Comparison of ENCODE assay signal across 8 cellular contexts in genomic region chr10:43689618-43689954, GRCh38. TPM values are rescaled to one million over a fixed set of nuclear protein-coding genes. Genes with fewer than 3 reads are reported as not detected.
DNase-seq lines count a peak whose midpoint lies in the region; ATAC-seq and TF ChIP-seq lines count a peak whose summit lies in the region.

No MANE protein-coding gene starts in this region.

- H3K4me3 ChIP-seq in HCT116 (replicated peaks in 1 of 2; ENCODE audit: low read depth in 1 of 2, low read length in 2 of 2) (no peak overlapping the region), left lung (peak overlapping the region; percentile 45 to 48)

- H3K27me3 ChIP-seq in HCT116 (ENCODE audit: insufficient read depth, low read length): 0 out of 2 replicates have a peak, but pooled peaks cover 18% of the 10 kb centered on the region
- H3K27me3 ChIP-seq in left lung: peaks cover 0 to 16% of the 10 kb centered on the region in 2 donors

- no peak for ATAC-seq in HCT116
- ATAC-seq in left lung: peak; percentile 90
- peak; percentile 75 for ATAC-seq in stimulated activated effector memory CD8-positive, alpha-beta T cell treated with anti-CD3 and anti-CD28 coated beads, Interleukin-12 subunit alpha, Interleukin-12 subunit beta, amount 100 ng/mL, for 72 hours

- DNase-seq in GM10248 (ENCODE audit: extremely low spot score): peak; percentile 68
- no peak for DNase-seq in HCT116 (ENCODE audit: low read depth, low spot score)
- peak; percentile 20 for DNase-seq in RWPE1 (ENCODE audit: low spot score)
- DNase-seq in chondrocyte (ENCODE audit: low spot score): no peak
- DNase-seq in left lung: peak; percentile 79 to 91
- DNase-seq in stimulated activated effector memory CD8-positive, alpha-beta T cell treated with anti-CD3 and anti-CD28 coated beads, Interleukin-12 subunit alpha, Interleukin-12 subunit beta, amount 100 ng/mL, for 72 hours (ENCODE audit: low spot score in 2 of 2): peak in 1 of 2 donors; percentile 32
- DNase-seq in effector CD8-positive, alpha-beta T cell (lab: John Stamatoyannopoulos, UW): no peak
- DNase-seq in RKO (ENCODE audit: low spot score): no peak

- H2AFZ ChIP-seq in HCT116 (ENCODE audit: low read depth, low read length, poor library complexity, severe bottlenecking): peak overlapping the region; percentile 86

- H3K9me3 ChIP-seq in HCT116 (ENCODE audit: control insufficient read depth in 1 of 2, insufficient read depth in 1 of 2, low read depth in 1 of 2, low read length in 2 of 2): no peaks in the 10 kb centered on the region
- H3K9me3 ChIP-seq in left lung: no peaks in the 10 kb centered on the region

- RAD21 ChIA-PET in HCT116 (lab: Charles Lee; ENCODE audit: low non-redundant PET in 1 of 2, low total read pairs in 2 of 2, uncharacterized antibody in 2 of 2, unreplicated experiment in 2 of 2): no interaction called here

- TF ChIP-seq RAD21 in HCT116 (IDR thresholded peaks at IDR 0.05; ENCODE audit: low read depth): no peak

- H3K9me3 Mint-ChIP-seq in chondrocyte (ENCODE audit: low read depth): no peaks in the 10 kb centered on the region
- no peaks in the 10 kb centered on the region for H3K9me3 Mint-ChIP-seq in stimulated activated effector memory CD8-positive, alpha-beta T cell treated with anti-CD3 and anti-CD28 coated beads, Interleukin-12 subunit alpha, Interleukin-12 subunit beta, amount 100 ng/mL, for 72 hours

- no peaks in the 10 kb centered on the region for H3K9me2 ChIP-seq in HCT116 (ENCODE audit: insufficient read depth)

- no TSS peak for BruUV-seq in HCT116 (replicated peaks; lab: Mats Ljungman, UMichigan)

- peaks cover 0 to 7% of the 10 kb centered on the region in 2 experiments; a peak in 1 of 4 replicates for H3K4me1 ChIP-seq in HCT116 (ENCODE audit: control insufficient read depth in 1 of 2, insufficient read depth in 2 of 2, low read length in 2 of 2)
- peaks cover 0 to 21% of the 10 kb centered on the region in 2 donors for H3K4me1 ChIP-seq in left lung

- peak overlapping the region; percentile 90 for H3K4me3 Mint-ChIP-seq in chondrocyte (ENCODE audit: unreplicated experiment)
- H3K4me3 Mint-ChIP-seq in stimulated activated effector memory CD8-positive, alpha-beta T cell treated with anti-CD3 and anti-CD28 coated beads, Interleukin-12 subunit alpha, Interleukin-12 subunit beta, amount 100 ng/mL, for 72 hours: peak overlapping the region; percentile 82

- no peaks in the 10 kb centered on the region for H3K79me2 ChIP-seq in HCT116 (ENCODE audit: insufficient read depth, low read length)

- H3K27ac ChIP-seq in HCT116 (ENCODE audit: low read depth, low read length): no peak overlapping the region
- no peak overlapping the region for H3K27ac ChIP-seq in RWPE1
- H3K27ac ChIP-seq in left lung: peak overlapping the region; percentile 74 to 84

- no peaks in the 10 kb centered on the region for H3K36me3 Mint-ChIP-seq in chondrocyte (ENCODE audit: low read depth)
- H3K36me3 Mint-ChIP-seq in stimulated activated effector memory CD8-positive, alpha-beta T cell treated with anti-CD3 and anti-CD28 coated beads, Interleukin-12 subunit alpha, Interleukin-12 subunit beta, amount 100 ng/mL, for 72 hours: no peaks in the 10 kb centered on the region

- intact Hi-C loops in HCT116 (cut with micrococcal nuclease): no loop called here
- intact Hi-C loops in left lung (cut with DNase I): loop anchor here in 1 of 2 donors (5.0 kb wide), 1 partner anchor 693 kb away; no protein-coding TSS in a partner anchor

- H3K27ac Mint-ChIP-seq in chondrocyte (ENCODE audit: unreplicated experiment): no peak overlapping the region
- peak overlapping the region; percentile 76 for H3K27ac Mint-ChIP-seq in stimulated activated effector memory CD8-positive, alpha-beta T cell treated with anti-CD3 and anti-CD28 coated beads, Interleukin-12 subunit alpha, Interleukin-12 subunit beta, amount 100 ng/mL, for 72 hours

- no peak for TF ChIP-seq POLR2A in HCT116 (IDR thresholded peaks at IDR 0.05; ENCODE audit: borderline replicate concordance, extremely low read depth, insufficient read depth, insufficient read length)

- TF ChIP-seq CTCF in GM10248 (IDR thresholded peaks at IDR 0.05; ENCODE audit: control extremely low read depth, extremely low read depth, low read depth, missing control alignments) (peak; percentile 9), HCT116 (IDR thresholded peaks at IDR 0.05 in 2 of 3, conservative IDR thresholded peaks at IDR 0.05 in 1 of 3; ENCODE audit: borderline replicate concordance in 1 of 3, insufficient read depth in 1 of 3, low read depth in 2 of 3, low read length in 2 of 3) (no peak), RWPE1 (conservative IDR thresholded peaks at IDR 0.05; ENCODE audit: low read depth) (no peak), chondrocyte (IDR thresholded peaks at IDR 0.05) (no peak), left lung (IDR thresholded peaks at IDR 0.05) (no peak)

- H3K9ac ChIP-seq in HCT116 (ENCODE audit: low read length): no peak overlapping the region

- CTCF ChIA-PET in GM10248 (lab: Yijun Ruan, JAX) (interaction anchor here (0.6 to 5.6 kb wide), 43 partner anchors 9 to 1192 kb away, joined by 3 to 54 read pairs (median 4); no protein-coding TSS in a partner anchor), HCT116 (lab: Charles Lee) (interaction anchor here (1.0 to 1.7 kb wide), 2 partner anchors 96 to 697 kb away, joined by 3 to 10 read pairs; no protein-coding TSS in a partner anchor), RWPE1 (lab: Yijun Ruan, JAX) (interaction anchor here (0.6 to 1.2 kb wide), 12 partner anchors 10 to 697 kb away, joined by 3 to 4 read pairs (median 3); no protein-coding TSS in a partner anchor)

- peaks cover 4% of the 10 kb centered on the region for H3K27me3 Mint-ChIP-seq in chondrocyte (ENCODE audit: low read depth)

- H3K4me2 ChIP-seq in HCT116 (ENCODE audit: low read length): peak overlapping the region; percentile 48

- POLR2A ChIA-PET in GM10248 (lab: Yijun Ruan, JAX) (no interaction called here), HCT116 (lab: Charles Lee) (no interaction called here), RWPE1 (lab: Yijun Ruan, JAX; ENCODE audit: low non-redundant PET) (no interaction called here)

- peaks cover 33% of the 10 kb centered on the region for H3K4me1 Mint-ChIP-seq in chondrocyte (ENCODE audit: low read depth)
- H3K4me1 Mint-ChIP-seq in stimulated activated effector memory CD8-positive, alpha-beta T cell treated with anti-CD3 and anti-CD28 coated beads, Interleukin-12 subunit alpha, Interleukin-12 subunit beta, amount 100 ng/mL, for 72 hours: peaks cover 15% of the 10 kb centered on the region

- H3K36me3 ChIP-seq in HCT116 (ENCODE audit: control insufficient read depth in 1 of 2, insufficient read depth in 2 of 2, low read length in 2 of 2): no peaks in the 10 kb centered on the region
- no peaks in the 10 kb centered on the region for H3K36me3 ChIP-seq in left lung

- H4K20me1 ChIP-seq in HCT116 (ENCODE audit: insufficient read depth): no peaks in the 10 kb centered on the region

TF ChIP-seq in HCT116, 20 proteins besides CTCF, POLR2A, EP300 and RAD21 (continues in another document):
- no peak for TF ChIP-seq MAX (IDR thresholded peaks at IDR 0.05)
- no peak for TF ChIP-seq CBX3 (IDR thresholded peaks at IDR 0.05; ENCODE audit: low read depth)
- no peak for TF ChIP-seq JUND (IDR thresholded peaks at IDR 0.05)
- no peak for TF ChIP-seq ELF1 (IDR thresholded peaks at IDR 0.05; ENCODE audit: borderline replicate concordance, low read depth)
- TF ChIP-seq REST (IDR thresholded peaks at IDR 0.05; ENCODE audit: low read depth): no peak
- TF ChIP-seq EZH2 (IDR thresholded peaks at IDR 0.05): no peak
- no peak for TF ChIP-seq ZNF274 (IDR thresholded peaks at IDR 0.05; ENCODE audit: low read depth, low read length)
- no peak for TF ChIP-seq FOSL1 (IDR thresholded peaks at IDR 0.05; ENCODE audit: low read depth)
- no peak for TF ChIP-seq SRF (IDR thresholded peaks at IDR 0.05; ENCODE audit: low read depth)
- TF ChIP-seq YY1 (IDR thresholded peaks at IDR 0.05; ENCODE audit: extremely low read depth, insufficient replicate concordance, low read depth, low read length): no peak
- no peak for TF ChIP-seq SIN3A (IDR thresholded peaks at IDR 0.05; ENCODE audit: low read depth)

RNA-seq across cellular contexts. Expression of gene ZNF32, which starts 40.9 kb away (rescaled TPM):
- total RNA-seq in HCT116 (2021; ENCODE audit: unreplicated experiment): 10.3 TPM
- 8.5 and 10.9 TPM in 2 replicates for polyA plus RNA-seq in HCT116 (2012)
- total RNA-seq in chondrocyte: 35.4 to 41.1 TPM (median 40.3 TPM) in 3 replicates
- total RNA-seq in left lung: 10 to 100 TPM; 29.1 to 32.9 TPM

Comparison
In these comparisons a context has a peak if more than half of its experiments do, and no peak if none do; other contexts are left out.
1. DNase-seq: peak in GM10248 (single experiment), RWPE1 (single experiment) and left lung (2 of 2); none in HCT116 (single experiment), chondrocyte (single experiment), effector CD8-positive, alpha-beta T cell (single experiment) and RKO (single experiment).
2. H3K27ac ChIP-seq: peak in left lung (2 of 2); none in HCT116 (single experiment) and RWPE1 (single experiment).
3. H3K4me3 ChIP-seq: peak in left lung (2 of 2); none in HCT116 (0 of 2).